Comparison of ENCODE assay signal across 25 cellular contexts in genomic region chr1:115204529-115204928, GRCh38.
"Had no signal": no experiment of that assay in that cellular context is flagged by ENCODE, and none has a peak within 500 bp of the region (broad histone marks: within the 10 kb centered on the region; RNA-seq: fewer than 3 reads in every experiment).

No MANE protein-coding gene starts in this region.

- DNase-seq: activated CD4-positive, alpha-beta T cell treated with anti-CD3 and anti-CD28 coated beads for 36 hours; activated CD4-positive, alpha-beta T cell treated with anti-CD3 and anti-CD28 coated beads, Interleukin-2, amount 10 ng/mL, durations not matched to agents 7 days and 5 days; activated CD4-positive, alpha-beta T cell treated with anti-CD3 and anti-CD28 coated beads, Interleukin-2, amount 50 U/mL, for 48 hours; activated CD8-positive, alpha-beta T cell treated with anti-CD3 and anti-CD28 coated beads, Interleukin-2, amount 10 ng/mL, durations not matched to agents 7 days and 5 days; activated gamma-delta T cell; activated naive CD4-positive, alpha-beta T cell treated with Interleukin-2 at 50 U/mL for 16 hours; activated naive CD8-positive, alpha-beta T cell treated with anti-CD3 and anti-CD28 coated beads, Interleukin-2, amount 10 ng/mL, durations not matched to agents 7 days and 5 days; activated T-cell treated with anti-CD3 and anti-CD28 coated beads, Interleukin-2, amount 50 U/mL, for 24 hours; caudate nucleus; Karpas-422; KBM-7; NCI-H1105; NCI-H1417 treated with DMSO at 0.1 percent for 48 hours; NCI-H187 treated with DMSO at 0.1 percent for 48 hours; NCI-H2081; NCI-H345; NCI-H524 treated with DMSO at 0.1 percent for 48 hours; NCI-H748 treated with DMSO at 0.1 percent for 48 hours; NK-92 treated with Interleukin-12 subunit alpha and Interleukin-12 subunit beta, amount 100 ng/mL, for 24 hours; PC-9; SHP77 treated with DMSO at 0.1 percent for 48 hours; SK-N-SH had no signal

- H3K27me3 ChIP-seq: SJSA1 had no signal

- H3K4me1 ChIP-seq: SJSA1 had no signal

- FAIRE-seq: bronchial epithelial cell, TTC549 had no signal

- ATAC-seq: activated CD4-positive, alpha-beta T cell treated with anti-CD3 and anti-CD28 coated beads for 36 hours; activated CD8-positive, alpha-beta T cell treated with anti-CD3 and anti-CD28 coated beads, Interleukin-2, amount 10 ng/mL, durations not matched to agents 7 days and 5 days had no signal

- H3K36me3 ChIP-seq: SJSA1 had no signal

- H3K9me3 ChIP-seq: SJSA1 had no signal

- H3K27ac ChIP-seq: PC-9, SJSA1 had no signal

- H3K4me3 ChIP-seq: PC-9, SJSA1 had no signal
